ENCODE assay signal across 30 cellular contexts in the genomic region with DNA sequence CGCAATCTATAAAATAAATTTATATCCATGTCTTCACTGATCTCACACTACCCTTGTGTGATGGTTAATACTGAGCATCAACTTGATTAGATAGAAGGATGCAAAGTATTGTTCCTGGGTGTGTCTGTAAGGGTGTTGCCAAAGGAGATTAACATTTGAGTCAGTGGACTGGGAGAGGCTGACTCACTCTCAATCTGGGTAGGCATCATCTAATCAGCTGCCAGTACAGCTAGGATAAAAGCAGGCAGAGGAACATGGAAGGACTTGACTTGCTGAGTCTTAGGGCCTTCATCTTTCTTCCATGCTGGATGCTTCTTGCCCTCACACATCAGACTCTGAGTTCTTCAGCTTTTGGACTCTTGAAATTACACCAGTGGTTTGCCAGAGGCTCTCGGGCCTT.
"Had no signal": no experiment of that assay in that cellular context is flagged by ENCODE, and none has a peak within 500 bp of the region (broad histone marks: within the 10 kb centered on the region; RNA-seq: fewer than 3 reads in every experiment).

No MANE protein-coding gene starts in this region.

- H3K4me1 ChIP-seq: colonic mucosa, esophagus squamous epithelium, gastroesophageal sphincter, heart right ventricle had no signal

- H3K27ac ChIP-seq: brain microvascular endothelial cell, cardiac muscle cell, colonic mucosa, esophagus squamous epithelium, gastroesophageal sphincter, heart right ventricle, WERI-Rb-1 had no signal

- H3K4me3 ChIP-seq: cardiac muscle cell, colonic mucosa, esophagus squamous epithelium, gastroesophageal sphincter, heart right ventricle had no signal

- H3K36me3 ChIP-seq: brain microvascular endothelial cell, cardiac muscle cell, colonic mucosa, esophagus squamous epithelium, gastroesophageal sphincter, heart right ventricle, WERI-Rb-1 had no signal

- H3K9me3 ChIP-seq: colonic mucosa, esophagus squamous epithelium, gastroesophageal sphincter had no signal

- H3K27me3 ChIP-seq: brain microvascular endothelial cell, cardiac muscle cell, colonic mucosa, esophagus squamous epithelium, gastroesophageal sphincter, heart right ventricle had no signal

- DNase-seq: activated B cell treated with CpG ODN at 0.5 μM for 24 hours; activated CD4-positive, alpha-beta T cell treated with anti-CD3 and anti-CD28 coated beads for 48 hours; activated CD4-positive, alpha-beta T cell treated with anti-CD3 and anti-CD28 coated beads, Interleukin-2, amount 50 U/mL, for 1 hour; activated CD4-positive, alpha-beta T cell treated with anti-CD3 and anti-CD28 coated beads, Interleukin-2, amount 50 U/mL, for 48 hours; activated CD8-positive, alpha-beta memory T cell treated with anti-CD3 and anti-CD28 coated beads for 24 hours; activated CD8-positive, alpha-beta T cell treated with anti-CD3 and anti-CD28 coated beads for 36 hours; activated effector memory CD4-positive, alpha-beta T cell treated with Interleukin-2 at 50 U/mL for 16 hours; activated gamma-delta T cell treated with Interleukin-2 at 50 U/mL for 16 hours; activated naive CD4-positive, alpha-beta T cell treated with anti-CD3 and anti-CD28 coated beads, Interleukin-2, amount 50 U/mL, for 16 hours; activated naive CD4-positive, alpha-beta T cell treated with Interleukin-2 at 50 U/mL for 16 hours; activated T-cell treated with anti-CD3 and anti-CD28 coated beads, Interleukin-2, amount 50 U/mL, for 4 hours; amniotic stem cell; anterior cingulate cortex; brain microvascular endothelial cell; central memory CD4-positive, alpha-beta T cell; cerebellar nuclear complex; colonic mucosa; effector memory CD4-positive, alpha-beta T cell; endodermal cell; esophagus squamous epithelium; foreskin melanocyte; heart right ventricle; T-helper 1 cell; T-helper 17 cell; T1000; WERI-Rb-1 had no signal

- ATAC-seq: activated CD4-positive, CD25-positive, alpha-beta regulatory T cell treated with anti-CD3 and anti-CD28 coated beads, Interleukin-2, amount 50 U/mL, for 24 hours; activated CD8-positive, alpha-beta T cell treated with anti-CD3 and anti-CD28 coated beads for 36 hours; activated T-cell treated with anti-CD3 and anti-CD28 coated beads, Interleukin-2, amount 50 U/mL, for 4 hours; activated T-helper 17 cell treated with anti-CD3 and anti-CD28 coated beads, Interleukin-2, amount 50 U/mL, for 72 hours; gastroesophageal sphincter; heart right ventricle; T-helper 17 cell had no signal
